ENCODE assay signal across 18 cellular contexts in the genomic region with DNA sequence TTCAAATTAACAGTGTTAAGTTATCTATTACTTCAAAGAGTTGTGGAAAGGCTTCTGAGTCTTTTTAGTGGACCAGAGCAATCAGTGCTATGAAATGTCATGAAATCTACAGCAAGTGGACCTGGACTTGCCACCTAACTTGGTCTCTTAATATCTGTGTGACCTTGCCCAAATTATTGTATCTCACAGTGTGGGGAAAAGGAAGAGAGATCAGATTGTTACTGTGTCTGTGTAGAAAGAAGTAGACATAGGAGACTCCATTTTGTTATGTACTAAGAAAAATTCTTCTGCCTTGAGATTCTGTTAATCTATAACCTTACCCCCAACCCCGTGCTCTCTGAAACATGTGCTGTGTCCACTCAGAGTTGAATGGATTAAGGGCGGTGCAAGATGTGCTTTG. TPM values are rescaled to one million over a fixed set of nuclear protein-coding genes. Genes with fewer than 3 reads are reported as not detected.
"Had no signal": no experiment of that assay in that cellular context is flagged by ENCODE, and none has a peak within 500 bp of the region (broad histone marks: within the 10 kb centered on the region; RNA-seq: fewer than 3 reads in every experiment).

No MANE protein-coding gene starts in this region.

RNA-seq across cellular contexts. Expression of a gene that starts 28.8 kb away (rescaled TPM):
- total RNA-seq: neural crest cell had no signal

RNA-seq across cellular contexts. Expression of a gene that starts 36.7 kb away (rescaled TPM):
- total RNA-seq: activated CD8-positive, alpha-beta memory T cell treated with anti-CD3 and anti-CD28 coated beads for 36 hours; ascending aorta; bronchial epithelial cell; esophagus mucosa; gastrocnemius medialis; heart left ventricle; left cardiac atrium; lower leg skin; neural crest cell; osteoblast; prostate gland; right atrium auricular region; suprapubic skin; T-cell; transverse colon; vagina had no signal
- polyA plus RNA-seq: adipose tissue, heart left ventricle, SK-N-SH had no signal
